1 cellular context compared by ENCODE assay signal in the genomic region with DNA sequence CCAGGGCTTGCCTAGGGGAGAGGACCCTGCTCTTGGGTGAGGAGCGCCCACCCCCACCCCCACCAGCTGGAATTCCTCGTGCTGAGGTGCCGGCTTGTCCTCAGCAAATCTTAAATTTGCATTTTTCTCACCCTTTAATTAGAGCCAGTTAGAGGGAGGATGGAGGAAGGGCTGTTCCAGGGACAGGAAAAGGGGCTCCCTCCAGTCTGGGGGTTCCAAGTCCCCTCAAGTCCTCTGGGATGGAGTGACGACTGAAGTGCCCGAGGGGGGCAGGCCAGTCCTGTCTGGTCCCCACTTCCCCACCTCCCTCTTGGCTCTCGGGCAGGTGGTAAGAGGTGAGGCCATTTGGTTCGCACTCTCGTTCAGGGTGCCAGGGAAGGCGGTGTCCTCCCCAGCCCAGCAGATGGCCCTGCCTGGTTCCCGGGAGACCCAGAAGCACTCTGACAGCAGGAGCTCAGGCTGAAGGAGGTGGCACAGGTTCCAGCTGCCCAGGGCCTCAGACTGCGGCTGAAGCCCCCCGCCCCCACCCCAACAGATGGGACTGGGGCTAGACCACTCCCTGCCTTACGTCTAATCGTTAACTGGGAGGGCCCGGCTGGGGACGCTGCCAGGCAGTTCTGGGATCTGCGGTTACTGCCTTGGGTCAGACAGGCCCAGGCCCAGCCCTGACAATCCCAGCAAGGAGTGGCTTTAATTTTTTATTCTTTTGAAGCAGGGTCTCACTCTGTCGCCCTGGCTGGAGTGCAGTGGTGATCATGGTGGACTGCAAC.
TF ChIP-seq lines count a peak whose summit lies in the region.

No MANE protein-coding gene starts in this region.

TF ChIP-seq in HepG2, 621 proteins besides CTCF, POLR2A, EP300 and RAD21 (continued from another document and continues in another):
- TF ChIP-seq IKZF5 (CRISPR knock-in tag; IDR thresholded peaks at IDR 0.05) = no peak
- no peak for TF ChIP-seq ZNF496 (CRISPR knock-in tag; IDR thresholded peaks at IDR 0.05; ENCODE audit: insufficient replicate concordance)
- no peak for TF ChIP-seq DRAP1 (CRISPR knock-in tag; IDR thresholded peaks at IDR 0.05)
- TF ChIP-seq ZNF430 (CRISPR knock-in tag; IDR thresholded peaks at IDR 0.05) = no peak
- TF ChIP-seq MLLT10 (CRISPR knock-in tag; IDR thresholded peaks at IDR 0.05) = no peak
- TF ChIP-seq AHR (CRISPR knock-in tag; IDR thresholded peaks at IDR 0.05) = no peak
- TF ChIP-seq SNAI1 (CRISPR knock-in tag; IDR thresholded peaks at IDR 0.05; ENCODE audit: borderline replicate concordance) = no peak
- TF ChIP-seq SNRNP70 (IDR thresholded peaks at IDR 0.05; ENCODE audit: low read depth, low read length) = no peak
- TF ChIP-seq ZNF234 (CRISPR knock-in tag; conservative IDR thresholded peaks at IDR 0.05) = no peak; the same call in 1 of the 2 replicates
- no peak for TF ChIP-seq MEF2D (CRISPR knock-in tag; IDR thresholded peaks at IDR 0.05)
- no peak for TF ChIP-seq SCMH1 (CRISPR knock-in tag; IDR thresholded peaks at IDR 0.05; ENCODE audit: borderline replicate concordance)
- TF ChIP-seq, protein P1, sequence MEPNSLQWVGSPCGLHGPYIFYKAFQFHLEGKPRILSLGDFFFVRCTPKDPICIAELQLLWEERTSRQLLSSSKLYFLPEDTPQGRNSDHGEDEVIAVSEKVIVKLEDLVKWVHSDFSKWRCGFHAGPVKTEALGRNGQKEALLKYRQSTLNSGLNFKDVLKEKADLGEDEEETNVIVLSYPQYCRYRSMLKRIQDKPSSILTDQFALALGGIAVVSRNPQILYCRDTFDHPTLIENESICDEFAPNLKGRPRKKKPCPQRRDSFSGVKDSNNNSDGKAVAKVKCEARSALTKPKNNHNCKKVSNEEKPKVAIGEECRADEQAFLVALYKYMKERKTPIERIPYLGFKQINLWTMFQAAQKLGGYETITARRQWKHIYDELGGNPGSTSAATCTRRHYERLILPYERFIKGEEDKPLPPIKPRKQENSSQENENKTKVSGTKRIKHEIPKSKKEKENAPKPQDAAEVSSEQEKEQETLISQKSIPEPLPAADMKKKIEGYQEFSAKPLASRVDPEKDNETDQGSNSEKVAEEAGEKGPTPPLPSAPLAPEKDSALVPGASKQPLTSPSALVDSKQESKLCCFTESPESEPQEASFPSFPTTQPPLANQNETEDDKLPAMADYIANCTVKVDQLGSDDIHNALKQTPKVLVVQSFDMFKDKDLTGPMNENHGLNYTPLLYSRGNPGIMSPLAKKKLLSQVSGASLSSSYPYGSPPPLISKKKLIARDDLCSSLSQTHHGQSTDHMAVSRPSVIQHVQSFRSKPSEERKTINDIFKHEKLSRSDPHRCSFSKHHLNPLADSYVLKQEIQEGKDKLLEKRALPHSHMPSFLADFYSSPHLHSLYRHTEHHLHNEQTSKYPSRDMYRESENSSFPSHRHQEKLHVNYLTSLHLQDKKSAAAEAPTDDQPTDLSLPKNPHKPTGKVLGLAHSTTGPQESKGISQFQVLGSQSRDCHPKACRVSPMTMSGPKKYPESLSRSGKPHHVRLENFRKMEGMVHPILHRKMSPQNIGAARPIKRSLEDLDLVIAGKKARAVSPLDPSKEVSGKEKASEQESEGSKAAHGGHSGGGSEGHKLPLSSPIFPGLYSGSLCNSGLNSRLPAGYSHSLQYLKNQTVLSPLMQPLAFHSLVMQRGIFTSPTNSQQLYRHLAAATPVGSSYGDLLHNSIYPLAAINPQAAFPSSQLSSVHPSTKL (CRISPR knock-in tag; IDR thresholded peaks at IDR 0.05) = no peak
- TF ChIP-seq BCL3 (CRISPR knock-in tag; IDR thresholded peaks at IDR 0.05) = no peak
- TF ChIP-seq ZBTB38 (CRISPR knock-in tag; IDR thresholded peaks at IDR 0.05) = 0 out of 2 replicates have a peak, but pooled peaks have one; percentile 1
- TF ChIP-seq ZNF121 (CRISPR knock-in tag; IDR thresholded peaks at IDR 0.05) = no peak
- peak; percentile 71; the same call in 1 of the 2 replicates for TF ChIP-seq ZNF326 (CRISPR knock-in tag; IDR thresholded peaks at IDR 0.05; ENCODE audit: borderline replicate concordance)
- TF ChIP-seq RBM22 (optimal IDR thresholded peaks at IDR 0.05; ENCODE audit: low read length) = peak; percentile 96
- 0 out of 2 replicates have a peak, but pooled peaks have one; percentile 20 for TF ChIP-seq CHD2 (IDR thresholded peaks at IDR 0.05; ENCODE audit: low read depth, low read length)
- no peak for TF ChIP-seq ZNF619 (CRISPR knock-in tag; IDR thresholded peaks at IDR 0.05)
- no peak for TF ChIP-seq SATB2 (CRISPR knock-in tag; IDR thresholded peaks at IDR 0.05)
- peak; percentile 15; the same call in 1 of the 2 replicates for TF ChIP-seq PAF1 (CRISPR knock-in tag; IDR thresholded peaks at IDR 0.05)
- TF ChIP-seq, protein P2, sequence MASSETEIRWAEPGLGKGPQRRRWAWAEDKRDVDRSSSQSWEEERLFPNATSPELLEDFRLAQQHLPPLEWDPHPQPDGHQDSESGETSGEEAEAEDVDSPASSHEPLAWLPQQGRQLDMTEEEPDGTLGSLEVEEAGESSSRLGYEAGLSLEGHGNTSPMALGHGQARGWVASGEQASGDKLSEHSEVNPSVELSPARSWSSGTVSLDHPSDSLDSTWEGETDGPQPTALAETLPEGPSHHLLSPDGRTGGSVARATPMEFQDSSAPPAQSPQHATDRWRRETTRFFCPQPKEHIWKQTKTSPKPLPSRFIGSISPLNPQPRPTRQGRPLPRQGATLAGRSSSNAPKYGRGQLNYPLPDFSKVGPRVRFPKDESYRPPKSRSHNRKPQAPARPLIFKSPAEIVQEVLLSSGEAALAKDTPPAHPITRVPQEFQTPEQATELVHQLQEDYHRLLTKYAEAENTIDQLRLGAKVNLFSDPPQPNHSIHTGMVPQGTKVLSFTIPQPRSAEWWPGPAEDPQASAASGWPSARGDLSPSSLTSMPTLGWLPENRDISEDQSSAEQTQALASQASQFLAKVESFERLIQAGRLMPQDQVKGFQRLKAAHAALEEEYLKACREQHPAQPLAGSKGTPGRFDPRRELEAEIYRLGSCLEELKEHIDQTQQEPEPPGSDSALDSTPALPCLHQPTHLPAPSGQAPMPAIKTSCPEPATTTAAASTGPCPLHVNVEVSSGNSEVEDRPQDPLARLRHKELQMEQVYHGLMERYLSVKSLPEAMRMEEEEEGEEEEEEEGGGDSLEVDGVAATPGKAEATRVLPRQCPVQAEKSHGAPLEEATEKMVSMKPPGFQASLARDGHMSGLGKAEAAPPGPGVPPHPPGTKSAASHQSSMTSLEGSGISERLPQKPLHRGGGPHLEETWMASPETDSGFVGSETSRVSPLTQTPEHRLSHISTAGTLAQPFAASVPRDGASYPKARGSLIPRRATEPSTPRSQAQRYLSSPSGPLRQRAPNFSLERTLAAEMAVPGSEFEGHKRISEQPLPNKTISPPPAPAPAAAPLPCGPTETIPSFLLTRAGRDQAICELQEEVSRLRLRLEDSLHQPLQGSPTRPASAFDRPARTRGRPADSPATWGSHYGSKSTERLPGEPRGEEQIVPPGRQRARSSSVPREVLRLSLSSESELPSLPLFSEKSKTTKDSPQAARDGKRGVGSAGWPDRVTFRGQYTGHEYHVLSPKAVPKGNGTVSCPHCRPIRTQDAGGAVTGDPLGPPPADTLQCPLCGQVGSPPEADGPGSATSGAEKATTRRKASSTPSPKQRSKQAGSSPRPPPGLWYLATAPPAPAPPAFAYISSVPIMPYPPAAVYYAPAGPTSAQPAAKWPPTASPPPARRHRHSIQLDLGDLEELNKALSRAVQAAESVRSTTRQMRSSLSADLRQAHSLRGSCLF (CRISPR knock-in tag; IDR thresholded peaks at IDR 0.05; ENCODE audit: borderline replicate concordance) = no peak
- TF ChIP-seq ASH2L (IDR thresholded peaks at IDR 0.05; ENCODE audit: insufficient read length, low read depth, low read length) = no peak
- no peak for TF ChIP-seq ZNF598 (CRISPR knock-in tag; IDR thresholded peaks at IDR 0.05; ENCODE audit: borderline replicate concordance)
- TF ChIP-seq, protein P3, sequence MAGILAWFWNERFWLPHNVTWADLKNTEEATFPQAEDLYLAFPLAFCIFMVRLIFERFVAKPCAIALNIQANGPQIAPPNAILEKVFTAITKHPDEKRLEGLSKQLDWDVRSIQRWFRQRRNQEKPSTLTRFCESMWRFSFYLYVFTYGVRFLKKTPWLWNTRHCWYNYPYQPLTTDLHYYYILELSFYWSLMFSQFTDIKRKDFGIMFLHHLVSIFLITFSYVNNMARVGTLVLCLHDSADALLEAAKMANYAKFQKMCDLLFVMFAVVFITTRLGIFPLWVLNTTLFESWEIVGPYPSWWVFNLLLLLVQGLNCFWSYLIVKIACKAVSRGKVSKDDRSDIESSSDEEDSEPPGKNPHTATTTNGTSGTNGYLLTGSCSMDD (CRISPR knock-in tag; IDR thresholded peaks at IDR 0.05) = no peak
- 0 out of 2 replicates have a peak, but pooled peaks have one; percentile 51 for TF ChIP-seq CSRNP1 (CRISPR knock-in tag; IDR thresholded peaks at IDR 0.05)
- TF ChIP-seq NKX3-1 (CRISPR knock-in tag; IDR thresholded peaks at IDR 0.05) = no peak
- TF ChIP-seq ZNF776 (CRISPR knock-in tag; IDR thresholded peaks at IDR 0.05) = no peak
- no peak for TF ChIP-seq ZNF83 (CRISPR knock-in tag; IDR thresholded peaks at IDR 0.05; ENCODE audit: borderline replicate concordance)
- TF ChIP-seq BRCA1 (CRISPR knock-in tag; IDR thresholded peaks at IDR 0.05) = no peak
- TF ChIP-seq, protein P4, sequence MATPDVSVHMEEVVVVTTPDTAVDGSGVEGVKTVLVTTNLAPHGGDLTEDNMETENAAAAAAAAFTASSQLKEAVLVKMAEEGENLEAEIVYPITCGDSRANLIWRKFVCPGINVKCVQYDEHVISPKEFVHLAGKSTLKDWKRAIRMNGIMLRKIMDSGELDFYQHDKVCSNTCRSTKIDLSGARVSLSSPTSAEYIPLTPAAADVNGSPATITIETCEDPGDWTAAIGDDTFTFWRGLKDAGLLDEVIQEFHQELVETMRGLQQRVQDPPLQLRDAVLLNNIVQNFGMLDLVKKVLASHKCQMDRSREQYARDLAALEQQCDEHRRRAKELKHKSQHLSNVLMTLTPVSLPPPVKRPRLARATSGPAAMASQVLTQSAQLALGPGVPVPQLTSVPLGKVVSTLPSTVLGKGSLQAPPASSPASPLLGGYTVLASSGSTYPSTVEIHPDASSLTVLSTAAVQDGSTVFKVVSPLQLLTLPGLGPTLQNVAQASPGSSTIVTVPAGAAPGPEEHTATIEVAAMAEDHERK (CRISPR knock-in tag; IDR thresholded peaks at IDR 0.05; ENCODE audit: low read depth) = 0 out of 2 replicates have a peak, but pooled peaks have one; percentile 34
- peak; percentile 11; the same call in 1 of the 2 replicates for TF ChIP-seq NFIC (IDR thresholded peaks at IDR 0.05; ENCODE audit: low read length)
- peak; percentile 8; the same call in 1 of the 2 replicates for TF ChIP-seq ZFP91 (CRISPR knock-in tag; IDR thresholded peaks at IDR 0.05; ENCODE audit: borderline replicate concordance)
- TF ChIP-seq ZNF251 (CRISPR knock-in tag; IDR thresholded peaks at IDR 0.05) = no peak
- no peak for TF ChIP-seq ZFP36L2 (CRISPR knock-in tag; IDR thresholded peaks at IDR 0.05)
- no peak for TF ChIP-seq ZSCAN9 (CRISPR knock-in tag; IDR thresholded peaks at IDR 0.05; ENCODE audit: borderline replicate concordance)
- peak; percentile 15; the same call in 1 of the 2 replicates for TF ChIP-seq SAP130 (CRISPR knock-in tag; IDR thresholded peaks at IDR 0.05; ENCODE audit: low read depth)
- no peak for TF ChIP-seq ZBTB37 (CRISPR knock-in tag; IDR thresholded peaks at IDR 0.05)
